In the genomic region with DNA sequence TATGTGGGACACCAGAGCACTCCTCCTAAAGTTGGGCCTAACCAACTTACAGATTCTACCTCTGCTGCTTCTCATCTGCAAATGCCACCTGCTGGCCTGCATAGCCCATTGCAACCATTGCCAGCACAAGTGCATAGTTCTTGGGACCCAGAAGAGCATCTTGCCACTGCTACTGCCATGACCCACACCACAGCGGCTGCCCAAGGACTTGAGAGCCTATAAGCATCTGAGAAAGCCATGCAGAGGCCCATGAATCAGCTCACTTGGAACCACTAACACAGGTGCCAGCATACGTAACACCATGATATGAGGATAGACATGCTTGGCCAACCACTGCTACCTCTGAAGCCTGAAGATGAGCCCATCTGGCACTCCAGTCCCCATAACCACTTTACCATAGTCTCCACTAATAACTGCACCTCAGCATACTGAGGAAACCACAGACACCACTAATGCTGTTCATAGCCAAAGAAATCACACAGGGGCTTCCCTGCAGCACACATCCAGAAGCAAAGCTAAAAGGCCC, we compare ENCODE assay signal across 9 cellular contexts.
DNase-seq lines count a peak whose midpoint lies in the region; ATAC-seq and TF ChIP-seq lines count a peak whose summit lies in the region.
"Had no signal": no experiment of that assay in that cellular context is flagged by ENCODE, and none has a peak within 500 bp of the region (broad histone marks: within the 10 kb centered on the region; RNA-seq: fewer than 3 reads in every experiment).

No MANE protein-coding gene starts in this region.

- H3K4me2 ChIP-seq in PC-3 (ENCODE audit: low read length): no peak overlapping the region
- H3K4me2 ChIP-seq in neural progenitor cell: no peak overlapping the region

- H3K4me1 Mint-ChIP-seq in neural progenitor cell: no peaks in the 10 kb centered on the region

- intact Hi-C loops in PC-3 (cut with micrococcal nuclease): no loop called here

- no peaks in the 10 kb centered on the region for H3K9me2 ChIP-seq in PC-3 (replicated peaks; ENCODE audit: low read length)

- peaks cover under 1% of the 10 kb centered on the region for H3K27me3 Mint-ChIP-seq in neural progenitor cell (ENCODE audit: insufficient read depth, low read depth)

- no peaks in the 10 kb centered on the region for H3K9me3 ChIP-seq in PC-3 (ENCODE audit: low read length)
- H3K9me3 ChIP-seq in neural progenitor cell (ENCODE audit: low read depth): peaks cover 7% of the 10 kb centered on the region

- H3K36me3 ChIP-seq in PC-3 (ENCODE audit: low read depth, low read length) (no peaks in the 10 kb centered on the region), neural progenitor cell (peaks cover 5% of the 10 kb centered on the region)

- H3F3A ChIP-seq in PC-3 (ENCODE audit: low read length, unreplicated experiment): no peaks in the 10 kb centered on the region
- H3F3A ChIP-seq in neural progenitor cell (ENCODE audit: low read depth): no peaks in the 10 kb centered on the region

- peak; percentile 5 for DNase-seq in PC-3
- DNase-seq in neural progenitor cell (ENCODE audit: low spot score): peak; percentile 9
- no peak for DNase-seq in HuH-7.5 (ENCODE audit: low spot score)
- DNase-seq in cerebellar cortex (ENCODE audit: low spot score): no peak
- DNase-seq: activated CD8-positive, alpha-beta T cell treated with anti-CD3 and anti-CD28 coated beads, Interleukin-2, amount 10 ng/mL, durations not matched to agents 7 days and 5 days had no signal

- H3K4me3 Mint-ChIP-seq in neural progenitor cell: no peak overlapping the region
- H3K4me3 Mint-ChIP-seq: activated CD8-positive, alpha-beta T cell treated with anti-CD3 and anti-CD28 coated beads, Interleukin-2, amount 10 ng/mL, durations not matched to agents 7 days and 5 days had no signal

- H3K4me3 ChIP-seq in PC-3 (ENCODE audit: low read length) (no peak overlapping the region), neural progenitor cell (no peak overlapping the region)
- H3K4me3 ChIP-seq: skin epidermis had no signal

- H4K20me1 ChIP-seq in PC-3 (ENCODE audit: low read length) (no peaks in the 10 kb centered on the region), neural progenitor cell (ENCODE audit: low read depth) (no peaks in the 10 kb centered on the region)

- POLR2A ChIA-PET in PC-3 (lab: Charles Lee; ENCODE audit: unreplicated experiment): no interaction called here

- peak; percentile 87 for ATAC-seq in GM19025 (IDR thresholded peaks at IDR 0.05; ENCODE audit: low read depth, unreplicated experiment)
- peak; percentile 96 for ATAC-seq in HG02798 (IDR thresholded peaks at IDR 0.05; ENCODE audit: poor library complexity, unreplicated experiment)
- no peak for ATAC-seq in PC-3
- ATAC-seq in GM19035 (IDR thresholded peaks at IDR 0.05; ENCODE audit: unreplicated experiment): no peak
- ATAC-seq: activated CD8-positive, alpha-beta T cell treated with anti-CD3 and anti-CD28 coated beads, Interleukin-2, amount 10 ng/mL, durations not matched to agents 7 days and 5 days had no signal

- no peak overlapping the region for H3K27ac ChIP-seq in PC-3 (ENCODE audit: low read length)
- H3K27ac ChIP-seq in neural progenitor cell: no peak overlapping the region
- H3K27ac ChIP-seq: skin epidermis had no signal

- H2AFZ ChIP-seq in PC-3 (ENCODE audit: low read length): no peak overlapping the region
- H2AFZ ChIP-seq in neural progenitor cell (replicated peaks): no peak overlapping the region

- H3K79me2 ChIP-seq in PC-3 (ENCODE audit: low read length) (no peaks in the 10 kb centered on the region), neural progenitor cell (ENCODE audit: low read depth) (peaks cover 70% of the 10 kb centered on the region)

- H3K4me1 ChIP-seq in PC-3 (ENCODE audit: insufficient read depth, low read length) (no peaks in the 10 kb centered on the region), neural progenitor cell (no peaks in the 10 kb centered on the region)

- H3K36me3 Mint-ChIP-seq in neural progenitor cell: peaks cover 6% of the 10 kb centered on the region

- no TSS peak for BruUV-seq in PC-3 (replicated peaks; lab: Mats Ljungman, UMichigan)

- CTCF ChIA-PET in PC-3 (lab: Charles Lee): no interaction called here

- H3K9ac ChIP-seq in PC-3 (ENCODE audit: low read length): no peak overlapping the region
- H3K9ac ChIP-seq in neural progenitor cell: no peak overlapping the region

- peaks cover 66% of the 10 kb centered on the region for H3K9me3 Mint-ChIP-seq in neural progenitor cell

- H3K27me3 ChIP-seq in PC-3 (ENCODE audit: low read length) (no peaks in the 10 kb centered on the region), neural progenitor cell (no peaks in the 10 kb centered on the region)

- 0 out of 2 replicates have a peak, but pooled peaks have one; percentile 22 for TF ChIP-seq CTCF in PC-3 (conservative IDR thresholded peaks at IDR 0.05; ENCODE audit: low read depth, low read length)
- peak; percentile 40 for TF ChIP-seq CTCF in neural progenitor cell (IDR thresholded peaks at IDR 0.05)

- no peak overlapping the region for H3K27ac Mint-ChIP-seq in neural progenitor cell
- H3K27ac Mint-ChIP-seq: activated CD8-positive, alpha-beta T cell treated with anti-CD3 and anti-CD28 coated beads, Interleukin-2, amount 10 ng/mL, durations not matched to agents 7 days and 5 days had no signal

Comparison
In these comparisons a context has a peak if more than half of its experiments do, and no peak if none do; other contexts are left out.
1. ATAC-seq: peak in GM19025 (single experiment) and HG02798 (single experiment); none in PC-3 (single experiment) and GM19035 (single experiment).
2. DNase-seq: peak in PC-3 (single experiment) and neural progenitor cell (single experiment); none in HuH-7.5 (single experiment) and cerebellar cortex (single experiment).